Comparison of ENCODE assay signal across 1 cellular context in the genomic region with DNA sequence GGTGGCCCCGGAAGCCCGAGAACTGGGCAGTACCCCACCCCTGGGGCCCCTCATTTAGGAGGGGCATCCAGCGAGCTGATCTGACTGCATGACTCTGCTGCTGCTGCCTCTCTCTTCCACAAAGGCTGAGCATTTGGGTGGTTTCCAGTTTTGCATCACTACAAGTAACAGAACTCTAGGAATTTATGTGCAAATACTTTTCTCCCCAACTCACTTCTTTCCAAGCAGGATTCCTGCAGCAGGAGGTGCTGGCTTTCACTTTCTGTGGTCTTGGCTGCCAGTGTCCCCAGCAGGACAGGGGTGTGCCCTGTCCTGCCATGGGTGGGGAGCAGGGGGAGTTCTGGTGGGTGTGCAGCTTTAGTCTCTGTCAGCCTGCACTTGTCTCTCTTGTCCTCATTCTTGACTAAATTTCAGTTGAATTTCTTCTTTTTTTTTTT.
A peak's percentile ranks its signal among the peaks of the same experiment; 100 is the strongest.
TF ChIP-seq lines count a peak whose summit lies in the region.

No MANE protein-coding gene starts in this region.

TF ChIP-seq in K562, 482 proteins besides CTCF, POLR2A, EP300 and RAD21:
- TF ChIP-seq NR2C2 (CRISPR knock-in tag; IDR thresholded peaks at IDR 0.05) (no peak), NR2C2 (tag; IDR thresholded peaks at IDR 0.05) (no peak), ATF7 (IDR thresholded peaks at IDR 0.05) (peak; percentile 18; the same call in 1 of the 2 replicates), LCOR (CRISPR knock-in tag; IDR thresholded peaks at IDR 0.05) (no peak), RFX1 (IDR thresholded peaks at IDR 0.05) (no peak), ZNF175 (CRISPR knock-in tag; IDR thresholded peaks at IDR 0.05; ENCODE audit: low read depth) (no peak), CXXC5 (CRISPR knock-in tag; IDR thresholded peaks at IDR 0.05) (no peak)
- TF ChIP-seq, protein P1, sequence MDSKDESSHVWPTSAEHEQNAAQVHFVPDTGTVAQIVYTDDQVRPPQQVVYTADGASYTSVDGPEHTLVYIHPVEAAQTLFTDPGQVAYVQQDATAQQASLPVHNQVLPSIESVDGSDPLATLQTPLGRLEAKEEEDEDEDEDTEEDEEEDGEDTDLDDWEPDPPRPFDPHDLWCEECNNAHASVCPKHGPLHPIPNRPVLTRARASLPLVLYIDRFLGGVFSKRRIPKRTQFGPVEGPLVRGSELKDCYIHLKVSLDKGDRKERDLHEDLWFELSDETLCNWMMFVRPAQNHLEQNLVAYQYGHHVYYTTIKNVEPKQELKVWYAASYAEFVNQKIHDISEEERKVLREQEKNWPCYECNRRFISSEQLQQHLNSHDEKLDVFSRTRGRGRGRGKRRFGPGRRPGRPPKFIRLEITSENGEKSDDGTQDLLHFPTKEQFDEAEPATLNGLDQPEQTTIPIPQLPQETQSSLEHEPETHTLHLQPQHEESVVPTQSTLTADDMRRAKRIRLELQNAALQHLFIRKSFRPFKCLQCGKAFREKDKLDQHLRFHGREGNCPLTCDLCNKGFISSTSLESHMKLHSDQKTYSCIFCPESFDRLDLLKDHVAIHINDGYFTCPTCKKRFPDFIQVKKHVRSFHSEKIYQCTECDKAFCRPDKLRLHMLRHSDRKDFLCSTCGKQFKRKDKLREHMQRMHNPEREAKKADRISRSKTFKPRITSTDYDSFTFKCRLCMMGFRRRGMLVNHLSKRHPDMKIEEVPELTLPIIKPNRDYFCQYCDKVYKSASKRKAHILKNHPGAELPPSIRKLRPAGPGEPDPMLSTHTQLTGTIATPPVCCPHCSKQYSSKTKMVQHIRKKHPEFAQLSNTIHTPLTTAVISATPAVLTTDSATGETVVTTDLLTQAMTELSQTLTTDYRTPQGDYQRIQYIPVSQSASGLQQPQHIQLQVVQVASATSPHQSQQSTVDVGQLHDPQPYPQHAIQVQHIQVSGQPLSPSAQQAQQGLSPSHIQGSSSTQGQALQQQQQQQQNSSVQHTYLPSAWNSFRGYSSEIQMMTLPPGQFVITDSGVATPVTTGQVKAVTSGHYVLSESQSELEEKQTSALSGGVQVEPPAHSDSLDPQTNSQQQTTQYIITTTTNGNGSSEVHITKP (IDR thresholded peaks at IDR 0.05; ENCODE audit: partially characterized antibody) = peak; percentile 86
- TF ChIP-seq, protein P2, sequence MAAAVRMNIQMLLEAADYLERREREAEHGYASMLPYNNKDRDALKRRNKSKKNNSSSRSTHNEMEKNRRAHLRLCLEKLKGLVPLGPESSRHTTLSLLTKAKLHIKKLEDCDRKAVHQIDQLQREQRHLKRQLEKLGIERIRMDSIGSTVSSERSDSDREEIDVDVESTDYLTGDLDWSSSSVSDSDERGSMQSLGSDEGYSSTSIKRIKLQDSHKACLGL (CRISPR knock-in tag; IDR thresholded peaks at IDR 0.05; ENCODE audit: borderline replicate concordance, poor library complexity, severe bottlenecking) = no peak
